ENCODE assay signal across 1 cellular context in the genomic region with DNA sequence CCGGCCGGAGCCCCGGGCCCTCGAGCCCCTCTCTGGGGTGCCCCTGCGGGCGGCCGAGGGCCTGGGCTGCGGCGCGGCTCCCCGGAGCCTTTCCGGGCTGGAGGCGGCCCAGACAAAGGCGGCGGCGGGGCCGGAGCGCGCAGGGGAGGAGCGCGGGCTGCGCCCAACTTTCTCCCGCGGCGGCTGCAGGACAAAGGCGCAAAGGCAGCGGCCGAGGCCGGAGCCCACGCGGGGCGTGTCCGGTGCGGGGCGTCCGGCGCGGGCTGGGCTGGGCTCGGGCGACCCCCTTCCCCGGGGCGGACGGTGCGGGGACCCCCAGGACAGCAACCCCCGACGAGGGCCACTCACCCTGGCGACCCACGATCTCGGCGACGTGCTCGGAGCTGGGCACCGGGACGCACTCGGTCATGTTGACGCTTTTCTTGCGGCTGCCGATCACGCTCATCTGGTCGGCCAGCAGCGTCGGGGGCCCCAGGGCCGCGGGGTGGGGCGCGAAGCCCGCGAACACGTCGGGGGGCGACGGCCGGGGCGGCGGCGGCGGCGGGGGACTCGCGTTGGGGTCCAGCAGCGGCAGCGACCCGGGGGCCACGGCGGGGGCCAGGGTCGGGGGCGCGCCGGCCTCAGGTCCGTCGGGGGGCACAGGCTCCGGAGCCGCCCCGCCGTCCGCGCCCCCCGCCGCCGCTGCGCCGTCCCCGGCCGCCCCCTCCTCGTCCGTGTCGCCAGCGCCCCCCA.
TF ChIP-seq lines count a peak whose summit lies in the region.

No MANE protein-coding gene starts in this region.

TF ChIP-seq in K562, 482 proteins besides CTCF, POLR2A, EP300 and RAD21 (continues in another document):
- TF ChIP-seq ZNF668 (CRISPR knock-in tag; IDR thresholded peaks at IDR 0.05): no peak
- no peak for TF ChIP-seq ZNF354B (CRISPR knock-in tag; IDR thresholded peaks at IDR 0.05)
- TF ChIP-seq CEBPG (CRISPR knock-in tag; IDR thresholded peaks at IDR 0.05): no peak
- TF ChIP-seq CEBPG (tag; conservative IDR thresholded peaks at IDR 0.05 in 1 of 2, IDR thresholded peaks at IDR 0.05 in 1 of 2): no peak
- no peak for TF ChIP-seq ZBTB8A (IDR thresholded peaks at IDR 0.05; ENCODE audit: partially characterized antibody)
- TF ChIP-seq, protein P1, sequence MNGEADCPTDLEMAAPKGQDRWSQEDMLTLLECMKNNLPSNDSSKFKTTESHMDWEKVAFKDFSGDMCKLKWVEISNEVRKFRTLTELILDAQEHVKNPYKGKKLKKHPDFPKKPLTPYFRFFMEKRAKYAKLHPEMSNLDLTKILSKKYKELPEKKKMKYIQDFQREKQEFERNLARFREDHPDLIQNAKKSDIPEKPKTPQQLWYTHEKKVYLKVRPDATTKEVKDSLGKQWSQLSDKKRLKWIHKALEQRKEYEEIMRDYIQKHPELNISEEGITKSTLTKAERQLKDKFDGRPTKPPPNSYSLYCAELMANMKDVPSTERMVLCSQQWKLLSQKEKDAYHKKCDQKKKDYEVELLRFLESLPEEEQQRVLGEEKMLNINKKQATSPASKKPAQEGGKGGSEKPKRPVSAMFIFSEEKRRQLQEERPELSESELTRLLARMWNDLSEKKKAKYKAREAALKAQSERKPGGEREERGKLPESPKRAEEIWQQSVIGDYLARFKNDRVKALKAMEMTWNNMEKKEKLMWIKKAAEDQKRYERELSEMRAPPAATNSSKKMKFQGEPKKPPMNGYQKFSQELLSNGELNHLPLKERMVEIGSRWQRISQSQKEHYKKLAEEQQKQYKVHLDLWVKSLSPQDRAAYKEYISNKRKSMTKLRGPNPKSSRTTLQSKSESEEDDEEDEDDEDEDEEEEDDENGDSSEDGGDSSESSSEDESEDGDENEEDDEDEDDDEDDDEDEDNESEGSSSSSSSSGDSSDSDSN (IDR thresholded peaks at IDR 0.05; ENCODE audit: borderline replicate concordance in 1 of 2, low read depth in 2 of 2, low read length in 2 of 2): peak; percentile 37 to 90; a peak in 2 of 4 replicates
- TF ChIP-seq PREB (CRISPR knock-in tag; IDR thresholded peaks at IDR 0.05): no peak
- TF ChIP-seq, protein P2, sequence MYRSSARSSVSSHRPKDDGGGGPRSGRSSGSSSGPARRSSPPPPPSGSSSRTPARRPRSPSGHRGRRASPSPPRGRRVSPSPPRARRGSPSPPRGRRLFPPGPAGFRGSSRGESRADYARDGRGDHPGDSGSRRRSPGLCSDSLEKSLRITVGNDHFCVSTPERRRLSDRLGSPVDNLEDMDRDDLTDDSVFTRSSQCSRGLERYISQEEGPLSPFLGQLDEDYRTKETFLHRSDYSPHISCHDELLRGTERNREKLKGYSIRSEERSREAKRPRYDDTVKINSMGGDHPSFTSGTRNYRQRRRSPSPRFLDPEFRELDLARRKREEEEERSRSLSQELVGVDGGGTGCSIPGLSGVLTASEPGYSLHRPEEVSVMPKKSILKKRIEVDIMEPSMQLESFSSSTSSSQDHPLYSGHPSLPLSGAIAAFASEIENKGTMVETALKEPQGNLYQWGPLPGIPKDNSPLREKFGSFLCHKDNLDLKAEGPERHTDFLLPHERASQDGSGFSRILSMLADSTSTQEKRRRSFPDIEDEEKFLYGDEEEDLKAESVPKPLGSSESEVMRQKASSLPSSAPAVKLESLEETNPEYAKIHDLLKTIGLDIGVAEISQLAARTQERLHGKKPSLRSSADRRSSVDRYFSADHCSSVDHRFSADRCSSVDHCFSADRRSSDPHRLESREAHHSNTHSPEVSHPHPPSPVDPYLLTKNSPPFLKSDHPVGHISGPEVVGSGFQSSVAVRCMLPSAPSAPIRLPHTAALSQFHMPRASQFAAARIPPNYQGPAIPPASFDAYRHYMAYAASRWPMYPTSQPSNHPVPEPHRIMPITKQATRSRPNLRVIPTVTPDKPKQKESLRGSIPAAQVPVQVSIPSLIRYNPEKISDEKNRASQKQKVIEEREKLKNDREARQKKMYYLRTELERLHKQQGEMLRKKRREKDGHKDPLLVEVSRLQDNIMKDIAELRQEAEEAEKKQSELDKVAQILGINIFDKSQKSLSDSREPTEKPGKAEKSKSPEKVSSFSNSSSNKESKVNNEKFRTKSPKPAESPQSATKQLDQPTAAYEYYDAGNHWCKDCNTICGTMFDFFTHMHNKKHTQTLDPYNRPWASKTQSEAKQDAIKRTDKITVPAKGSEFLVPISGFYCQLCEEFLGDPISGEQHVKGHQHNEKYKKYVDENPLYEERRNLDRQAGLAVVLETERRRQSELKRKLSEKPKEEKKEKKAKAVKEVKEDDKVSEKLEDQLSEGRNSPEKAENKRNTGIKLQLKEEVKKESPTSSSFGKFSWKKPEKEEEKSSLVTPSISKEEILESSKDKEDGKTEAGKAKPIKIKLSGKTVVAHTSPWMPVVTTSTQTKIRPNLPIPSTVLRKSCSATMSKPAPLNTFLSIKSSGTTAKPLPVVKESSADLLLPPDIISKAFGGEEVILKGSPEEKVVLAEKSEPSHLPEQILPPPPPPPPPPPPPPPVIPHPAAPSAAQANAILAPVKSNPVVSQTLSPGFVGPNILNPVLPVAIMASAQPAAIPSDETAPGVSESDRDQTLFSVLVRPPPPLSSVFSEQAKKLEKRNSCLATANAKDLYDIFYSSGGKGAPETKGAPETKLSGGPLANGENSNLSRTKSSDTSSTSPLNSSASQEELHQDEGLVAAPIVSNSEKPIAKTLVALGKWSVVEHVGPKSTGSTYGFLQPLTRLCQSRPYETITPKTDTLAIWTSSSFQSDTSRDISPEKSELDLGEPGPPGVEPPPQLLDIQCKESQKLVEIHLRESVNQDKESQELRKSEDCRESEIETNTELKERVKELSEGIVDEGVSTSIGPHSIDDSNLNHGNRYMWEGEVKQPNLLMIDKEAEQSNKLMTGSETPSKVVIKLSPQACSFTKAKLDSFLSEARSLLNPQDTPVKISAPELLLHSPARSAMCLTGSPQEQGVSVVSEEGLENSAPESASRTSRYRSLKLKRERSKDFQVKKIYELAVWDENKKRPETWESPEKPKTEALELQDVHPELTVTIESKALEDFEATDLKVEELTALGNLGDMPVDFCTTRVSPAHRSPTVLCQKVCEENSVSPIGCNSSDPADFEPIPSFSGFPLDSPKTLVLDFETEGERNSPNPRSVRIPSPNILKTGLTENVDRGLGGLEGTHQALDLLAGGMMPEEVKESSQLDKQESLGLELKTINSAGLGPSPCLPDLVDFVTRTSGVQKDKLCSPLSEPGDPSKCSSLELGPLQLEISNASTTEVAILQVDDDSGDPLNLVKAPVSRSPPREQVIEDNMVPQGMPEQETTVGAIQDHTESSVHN (IDR thresholded peaks at IDR 0.05; ENCODE audit: borderline replicate concordance in 1 of 2, low read depth in 1 of 2): no peak
- peak; percentile 86 for TF ChIP-seq SAFB (IDR thresholded peaks at IDR 0.05; ENCODE audit: borderline replicate concordance, low read depth, low read length)
- TF ChIP-seq NCOR1 (IDR thresholded peaks at IDR 0.05): no peak
- TF ChIP-seq ZNF507 (tag; conservative IDR thresholded peaks at IDR 0.05): no peak
- TF ChIP-seq PHF20 (IDR thresholded peaks at IDR 0.05; ENCODE audit: partially characterized antibody): no peak
- TF ChIP-seq POLR2G (IDR thresholded peaks at IDR 0.05; ENCODE audit: low read depth, low read length): peak; percentile 56; the same call in 1 of the 2 replicates
- TF ChIP-seq TAF15 (IDR thresholded peaks at IDR 0.05; ENCODE audit: low read depth, low read length): no peak
- no peak for TF ChIP-seq GTF2E2 (tag; IDR thresholded peaks at IDR 0.05)
- peak in 1 of 2 experiments; percentile 37; a peak in 1 of 4 replicates for TF ChIP-seq MAZ (CRISPR knock-in tag; conservative IDR thresholded peaks at IDR 0.05 in 1 of 2, IDR thresholded peaks at IDR 0.05 in 1 of 2)
- no peak for TF ChIP-seq ZNF311 (CRISPR knock-in tag; IDR thresholded peaks at IDR 0.05)
- no peak for TF ChIP-seq ZNF282 (CRISPR knock-in tag; IDR thresholded peaks at IDR 0.05)
- TF ChIP-seq RBFOX2 (IDR thresholded peaks at IDR 0.05; ENCODE audit: low read depth, low read length): peak; percentile 44; the same call in 1 of the 2 replicates
- TF ChIP-seq, protein P3, sequence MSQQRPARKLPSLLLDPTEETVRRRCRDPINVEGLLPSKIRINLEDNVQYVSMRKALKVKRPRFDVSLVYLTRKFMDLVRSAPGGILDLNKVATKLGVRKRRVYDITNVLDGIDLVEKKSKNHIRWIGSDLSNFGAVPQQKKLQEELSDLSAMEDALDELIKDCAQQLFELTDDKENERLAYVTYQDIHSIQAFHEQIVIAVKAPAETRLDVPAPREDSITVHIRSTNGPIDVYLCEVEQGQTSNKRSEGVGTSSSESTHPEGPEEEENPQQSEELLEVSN (IDR thresholded peaks at IDR 0.05; ENCODE audit: borderline replicate concordance in 1 of 2, extremely low read depth in 1 of 2, insufficient read depth in 1 of 2, insufficient read length in 1 of 2, low read depth in 1 of 2, low read length in 1 of 2, poor library complexity in 1 of 2, severe bottlenecking in 1 of 2): no peak
- 0 out of 2 replicates have a peak, but pooled peaks have one; percentile 53 for TF ChIP-seq TARDBP (IDR thresholded peaks at IDR 0.05)
- TF ChIP-seq SMAD2 (IDR thresholded peaks at IDR 0.05; ENCODE audit: low read depth, low read length): no peak
- no peak for TF ChIP-seq FOS (IDR thresholded peaks at IDR 0.05; ENCODE audit: extremely low read depth, insufficient read length)
- no peak for TF ChIP-seq KLF1 (tag; IDR thresholded peaks at IDR 0.05)
- no peak for TF ChIP-seq NCOA1 (IDR thresholded peaks at IDR 0.05; ENCODE audit: low read depth)
- TF ChIP-seq HIVEP1 (CRISPR knock-in tag; IDR thresholded peaks at IDR 0.05): no peak
- no peak for TF ChIP-seq ZNF224 (CRISPR knock-in tag; IDR thresholded peaks at IDR 0.05)
- TF ChIP-seq KHSRP (IDR thresholded peaks at IDR 0.05): no peak
- TF ChIP-seq THAP7 (CRISPR knock-in tag; IDR thresholded peaks at IDR 0.05): no peak
- 0 out of 2 replicates have a peak, but pooled peaks have one; percentile 15 for TF ChIP-seq HNRNPL (IDR thresholded peaks at IDR 0.05; ENCODE audit: low read depth, low read length)
- no peak for TF ChIP-seq ZNF324 (CRISPR knock-in tag; IDR thresholded peaks at IDR 0.05)
- TF ChIP-seq TRIM25 (IDR thresholded peaks at IDR 0.05; ENCODE audit: borderline replicate concordance): no peak
- TF ChIP-seq ZKSCAN8 (CRISPR knock-in tag; IDR thresholded peaks at IDR 0.05): no peak
- TF ChIP-seq, protein P4, sequence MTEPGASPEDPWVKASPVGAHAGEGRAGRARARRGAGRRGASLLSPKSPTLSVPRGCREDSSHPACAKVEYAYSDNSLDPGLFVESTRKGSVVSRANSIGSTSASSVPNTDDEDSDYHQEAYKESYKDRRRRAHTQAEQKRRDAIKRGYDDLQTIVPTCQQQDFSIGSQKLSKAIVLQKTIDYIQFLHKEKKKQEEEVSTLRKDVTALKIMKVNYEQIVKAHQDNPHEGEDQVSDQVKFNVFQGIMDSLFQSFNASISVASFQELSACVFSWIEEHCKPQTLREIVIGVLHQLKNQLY (CRISPR knock-in tag; conservative IDR thresholded peaks at IDR 0.05): no peak
- TF ChIP-seq SRSF7 (optimal IDR thresholded peaks at IDR 0.05; ENCODE audit: low read depth, low read length): no peak
- no peak for TF ChIP-seq SP1 (CRISPR knock-in tag; IDR thresholded peaks at IDR 0.05)
- no peak for TF ChIP-seq ZNF408 (CRISPR knock-in tag; IDR thresholded peaks at IDR 0.05; ENCODE audit: low read depth)
- no peak for TF ChIP-seq TOE1 (IDR thresholded peaks at IDR 0.05; ENCODE audit: borderline replicate concordance)
- TF ChIP-seq TOE1 (CRISPR knock-in tag; IDR thresholded peaks at IDR 0.05; ENCODE audit: borderline replicate concordance, low read depth): no peak
- TF ChIP-seq ZNF23 (CRISPR knock-in tag; IDR thresholded peaks at IDR 0.05): no peak
- no peak for TF ChIP-seq GABPB1 (CRISPR knock-in tag; IDR thresholded peaks at IDR 0.05)
- TF ChIP-seq NONO (IDR thresholded peaks at IDR 0.05; ENCODE audit: low read depth in 2 of 2, low read length in 1 of 2): peak in 1 of 2 experiments; percentile 26; a peak in 1 of 4 replicates
- peak; percentile 45; the same call in 1 of the 2 replicates for TF ChIP-seq CXXC5 (CRISPR knock-in tag; IDR thresholded peaks at IDR 0.05)
- TF ChIP-seq SETDB1 (IDR thresholded peaks at IDR 0.05; ENCODE audit: low read length): no peak
- TF ChIP-seq ZKSCAN3 (CRISPR knock-in tag; IDR thresholded peaks at IDR 0.05): no peak
- TF ChIP-seq, protein P5, sequence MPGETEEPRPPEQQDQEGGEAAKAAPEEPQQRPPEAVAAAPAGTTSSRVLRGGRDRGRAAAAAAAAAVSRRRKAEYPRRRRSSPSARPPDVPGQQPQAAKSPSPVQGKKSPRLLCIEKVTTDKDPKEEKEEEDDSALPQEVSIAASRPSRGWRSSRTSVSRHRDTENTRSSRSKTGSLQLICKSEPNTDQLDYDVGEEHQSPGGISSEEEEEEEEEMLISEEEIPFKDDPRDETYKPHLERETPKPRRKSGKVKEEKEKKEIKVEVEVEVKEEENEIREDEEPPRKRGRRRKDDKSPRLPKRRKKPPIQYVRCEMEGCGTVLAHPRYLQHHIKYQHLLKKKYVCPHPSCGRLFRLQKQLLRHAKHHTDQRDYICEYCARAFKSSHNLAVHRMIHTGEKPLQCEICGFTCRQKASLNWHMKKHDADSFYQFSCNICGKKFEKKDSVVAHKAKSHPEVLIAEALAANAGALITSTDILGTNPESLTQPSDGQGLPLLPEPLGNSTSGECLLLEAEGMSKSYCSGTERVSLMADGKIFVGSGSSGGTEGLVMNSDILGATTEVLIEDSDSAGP (CRISPR knock-in tag; IDR thresholded peaks at IDR 0.05): no peak
